In genomic region chr3:52532517-52532837, GRCh38 we compare ENCODE assay signal across 8 cellular contexts.
DNase-seq lines count a peak whose midpoint lies in the region; ATAC-seq and TF ChIP-seq lines count a peak whose summit lies in the region.

No MANE protein-coding gene starts in this region.

- DNase-seq in GM03348 (ENCODE audit: low spot score), result peak; percentile 46
- peak; percentile 11 for DNase-seq in adipocyte (ENCODE audit: low read depth)
- DNase-seq in stimulated activated naive CD8-positive, alpha-beta T cell treated with anti-CD3 and anti-CD28 coated beads, Interleukin-15, Interleukin-2, amounts not matched to agents 100 U/mL and 50 U/mL, for 24 hours, result peak; percentile 39
- DNase-seq in cortex of kidney (lab: John Stamatoyannopoulos, UW), result no peak

- no peaks in the 10 kb centered on the region for H3K9me2 ChIP-seq in Loucy (replicated peaks; ENCODE audit: low read depth, low read length)

- H3K9ac ChIP-seq in Loucy (ENCODE audit: low read depth, low read length, poor library complexity, severe bottlenecking) (peak overlapping the region; percentile 36), adipocyte (ENCODE audit: low read length) (peak overlapping the region; percentile 77), iPS-15b (ENCODE audit: low read depth, low read length) (peak overlapping the region; percentile 73)

- no peak for TF ChIP-seq CTCF in Loucy (conservative IDR thresholded peaks at IDR 0.05; ENCODE audit: low read length)

- H3K4me1 ChIP-seq in Loucy (ENCODE audit: insufficient read depth, low read length, poor library complexity, severe bottlenecking) (peaks cover 10% of the 10 kb centered on the region), adipocyte (ENCODE audit: control insufficient read depth, insufficient read depth, low read length) (peaks cover 52% of the 10 kb centered on the region), iPS-15b (ENCODE audit: control insufficient read depth, insufficient read depth, low read length) (peaks cover 10% of the 10 kb centered on the region)

- H3K9me3 ChIP-seq in Loucy (ENCODE audit: insufficient read depth, low read depth, low read length) (no peaks in the 10 kb centered on the region), adipocyte (ENCODE audit: control insufficient read depth, low read length) (no peaks in the 10 kb centered on the region), iPS-15b (ENCODE audit: control insufficient read depth, insufficient read depth, low read length) (no peaks in the 10 kb centered on the region)

- H3K79me2 ChIP-seq in Loucy (ENCODE audit: insufficient read depth, low read length), result peaks cover 8% of the 10 kb centered on the region

- no peak overlapping the region for H2AFZ ChIP-seq in Loucy (ENCODE audit: low read length)

- H3K4me3 ChIP-seq in Loucy (ENCODE audit: low read length, poor library complexity, severe bottlenecking) (peak overlapping the region; percentile 59), adipocyte (ENCODE audit: low read length) (peak overlapping the region; percentile 78), iPS-15b (ENCODE audit: low read depth, low read length) (peak overlapping the region; percentile 66)

- H3K27me3 ChIP-seq in Loucy (ENCODE audit: insufficient read depth, low read length, poor library complexity, severe bottlenecking) (no peaks in the 10 kb centered on the region), adipocyte (replicated peaks; ENCODE audit: control insufficient read depth, insufficient read depth, low read length) (no peaks in the 10 kb centered on the region), iPS-15b (ENCODE audit: control insufficient read depth, insufficient read depth, low read length) (no peaks in the 10 kb centered on the region)

- H3K36me3 ChIP-seq in Loucy (ENCODE audit: insufficient read depth, low read length), result no peaks in the 10 kb centered on the region
- H3K36me3 ChIP-seq in adipocyte (ENCODE audit: control insufficient read depth, insufficient read depth, low read length, severe bottlenecking), result peaks cover 14% of the 10 kb centered on the region
- peaks cover 26% of the 10 kb centered on the region for H3K36me3 ChIP-seq in iPS-15b (ENCODE audit: control insufficient read depth, insufficient read depth, low read length)

- peaks cover 6% of the 10 kb centered on the region for H4K20me1 ChIP-seq in Loucy (ENCODE audit: insufficient read depth, low read length, poor library complexity, severe bottlenecking)

- no peaks in the 10 kb centered on the region for H3F3A ChIP-seq in Loucy (ENCODE audit: low read depth)

- peak overlapping the region; percentile 36 for H3K4me2 ChIP-seq in Loucy (ENCODE audit: low read depth, low read length, poor library complexity, severe bottlenecking)

- no peak for ATAC-seq in stimulated activated naive CD8-positive, alpha-beta T cell treated with anti-CD3 and anti-CD28 coated beads, Interleukin-15, Interleukin-2, amounts not matched to agents 100 U/mL and 50 U/mL, for 24 hours
- no peak for ATAC-seq in GM19463 (IDR thresholded peaks at IDR 0.05; ENCODE audit: unreplicated experiment)
- ATAC-seq in HG03097 (IDR thresholded peaks at IDR 0.05; ENCODE audit: low FRiP score, unreplicated experiment), result no peak
